ENCODE assay signal across 29 cellular contexts in genomic region chr7:2686101-2686500, GRCh38. TPM values are rescaled to one million over a fixed set of nuclear protein-coding genes. Genes with fewer than 3 reads are reported as not detected.
"Had no signal": no experiment of that assay in that cellular context is flagged by ENCODE, and none has a peak within 500 bp of the region (broad histone marks: within the 10 kb centered on the region; RNA-seq: fewer than 3 reads in every experiment).

No MANE protein-coding gene starts in this region.

- H3K9me3 ChIP-seq: ascending aorta, colonic mucosa, heart left ventricle had no signal

- H3K4me3 Mint-ChIP-seq: activated CD4-positive, alpha-beta memory T cell treated with anti-CD3 and anti-CD28 coated beads, Interleukin-2, amount 10 ng/mL, durations not matched to agents 7 days and 5 days; activated CD4-positive, alpha-beta T cell treated with anti-CD3 and anti-CD28 coated beads, Interleukin-2, amount 10 ng/mL, durations not matched to agents 7 days and 5 days; activated naive CD4-positive, alpha-beta T cell treated with anti-CD3 and anti-CD28 coated beads for 36 hours; activated naive CD8-positive, alpha-beta T cell treated with anti-CD3 and anti-CD28 coated beads, Interleukin-2, amount 10 ng/mL, durations not matched to agents 7 days and 5 days; activated T-cell treated with anti-CD3 and anti-CD28 coated beads, Interleukin-2, amount 50 U/mL, for 24 hours; activated T-helper 17 cell treated with anti-CD3 and anti-CD28 coated beads, Interleukin-2, amount 50 U/mL, for 72 hours; dendritic cell treated with granulocyte-macrophage colony-stimulating factor and Interleukin-4, amounts not matched to agents 40 ng/mL and 50 ng/mL, for 4 days; endodermal cell; WTC11 had no signal

- H3K4me1 ChIP-seq: colonic mucosa had no signal

- DNase-seq: activated CD4-positive, alpha-beta memory T cell treated with anti-CD3 and anti-CD28 coated beads, Interleukin-2, amount 10 ng/mL, durations not matched to agents 7 days and 5 days; activated CD4-positive, alpha-beta T cell treated with anti-CD3 and anti-CD28 coated beads for 1 hour; activated CD4-positive, alpha-beta T cell treated with anti-CD3 and anti-CD28 coated beads for 4 hours; activated CD4-positive, alpha-beta T cell treated with anti-CD3 and anti-CD28 coated beads, Interleukin-2, amount 10 ng/mL, durations not matched to agents 7 days and 5 days; activated CD4-positive, alpha-beta T cell treated with anti-CD3 and anti-CD28 coated beads, Interleukin-2, amount 50 U/mL, for 4 hours; activated CD8-positive, alpha-beta memory T cell treated with anti-CD3 and anti-CD28 coated beads, Interleukin-2, amount 50 U/mL, for 48 hours; activated effector memory CD4-positive, alpha-beta T cell treated with Interleukin-2 at 50 U/mL for 16 hours; activated gamma-delta T cell treated with Interleukin-2 at 50 U/mL for 16 hours; activated naive CD4-positive, alpha-beta T cell treated with anti-CD3 and anti-CD28 coated beads for 36 hours; activated naive CD8-positive, alpha-beta T cell treated with anti-CD3 and anti-CD28 coated beads, Interleukin-2, amount 10 ng/mL, durations not matched to agents 7 days and 5 days; activated T-cell treated with anti-CD3 and anti-CD28 coated beads for 4 hours; activated T-cell treated with anti-CD3 and anti-CD28 coated beads, Interleukin-2, amount 50 U/mL, for 24 hours; brain microvascular endothelial cell; caudate nucleus; colonic mucosa; dorsolateral prefrontal cortex; effector memory CD4-positive, alpha-beta T cell; endodermal cell; foreskin fibroblast; glutamatergic neuron; T-helper 2 cell had no signal

- H3K36me3 ChIP-seq: ascending aorta, brain microvascular endothelial cell, colonic mucosa, heart left ventricle had no signal

- H3K27me3 ChIP-seq: ascending aorta had no signal

- H3K27ac Mint-ChIP-seq: activated CD4-positive, alpha-beta memory T cell treated with anti-CD3 and anti-CD28 coated beads, Interleukin-2, amount 10 ng/mL, durations not matched to agents 7 days and 5 days; activated CD4-positive, alpha-beta T cell treated with anti-CD3 and anti-CD28 coated beads, Interleukin-2, amount 10 ng/mL, durations not matched to agents 7 days and 5 days; activated naive CD4-positive, alpha-beta T cell treated with anti-CD3 and anti-CD28 coated beads for 36 hours; activated naive CD4-positive, alpha-beta T cell treated with anti-CD3 and anti-CD28 coated beads, Interleukin-2, amount 50 U/mL, for 72 hours; activated naive CD8-positive, alpha-beta T cell treated with anti-CD3 and anti-CD28 coated beads, Interleukin-2, amount 10 ng/mL, durations not matched to agents 7 days and 5 days; activated T-cell treated with anti-CD3 and anti-CD28 coated beads, Interleukin-2, amount 50 U/mL, for 24 hours; activated T-helper 17 cell treated with anti-CD3 and anti-CD28 coated beads, Interleukin-2, amount 50 U/mL, for 72 hours; dendritic cell treated with granulocyte-macrophage colony-stimulating factor and Interleukin-4, amounts not matched to agents 40 ng/mL and 50 ng/mL, for 4 days; endodermal cell; WTC11 had no signal

- H3K4me1 Mint-ChIP-seq: activated T-helper 17 cell treated with anti-CD3 and anti-CD28 coated beads, Interleukin-2, amount 50 U/mL, for 72 hours had no signal

- H3K4me3 ChIP-seq: ascending aorta, colonic mucosa, dorsolateral prefrontal cortex, heart left ventricle had no signal

- ATAC-seq: activated naive CD4-positive, alpha-beta T cell treated with anti-CD3 and anti-CD28 coated beads, Interleukin-2, amount 50 U/mL, for 72 hours; activated T-helper 17 cell treated with anti-CD3 and anti-CD28 coated beads, Interleukin-2, amount 50 U/mL, for 72 hours; esophagus mucosa; heart left ventricle; WTC11 had no signal

- H3K9me3 Mint-ChIP-seq: activated CD4-positive, alpha-beta memory T cell treated with anti-CD3 and anti-CD28 coated beads, Interleukin-2, amount 10 ng/mL, durations not matched to agents 7 days and 5 days; activated CD4-positive, alpha-beta T cell treated with anti-CD3 and anti-CD28 coated beads, Interleukin-2, amount 10 ng/mL, durations not matched to agents 7 days and 5 days; activated naive CD4-positive, alpha-beta T cell treated with anti-CD3 and anti-CD28 coated beads for 36 hours; activated naive CD4-positive, alpha-beta T cell treated with anti-CD3 and anti-CD28 coated beads, Interleukin-2, amount 50 U/mL, for 72 hours; activated naive CD8-positive, alpha-beta T cell treated with anti-CD3 and anti-CD28 coated beads, Interleukin-2, amount 10 ng/mL, durations not matched to agents 7 days and 5 days; activated T-cell treated with anti-CD3 and anti-CD28 coated beads, Interleukin-2, amount 50 U/mL, for 24 hours; activated T-helper 17 cell treated with anti-CD3 and anti-CD28 coated beads, Interleukin-2, amount 50 U/mL, for 72 hours; dendritic cell treated with granulocyte-macrophage colony-stimulating factor and Interleukin-4, amounts not matched to agents 40 ng/mL and 50 ng/mL, for 4 days had no signal

- H3K36me3 Mint-ChIP-seq: activated naive CD4-positive, alpha-beta T cell treated with anti-CD3 and anti-CD28 coated beads, Interleukin-2, amount 50 U/mL, for 72 hours; activated naive CD8-positive, alpha-beta T cell treated with anti-CD3 and anti-CD28 coated beads, Interleukin-2, amount 10 ng/mL, durations not matched to agents 7 days and 5 days; WTC11 had no signal

- H3K27ac ChIP-seq: ascending aorta, brain microvascular endothelial cell, colonic mucosa, dorsolateral prefrontal cortex, heart left ventricle, VCaP had no signal

RNA-seq across cellular contexts. Expression of gene AMZ1, which starts 1.9 kb away (rescaled TPM):
- total RNA-seq: ascending aorta had no signal
